ENCODE assay signal across 1 cellular context in the genomic region with DNA sequence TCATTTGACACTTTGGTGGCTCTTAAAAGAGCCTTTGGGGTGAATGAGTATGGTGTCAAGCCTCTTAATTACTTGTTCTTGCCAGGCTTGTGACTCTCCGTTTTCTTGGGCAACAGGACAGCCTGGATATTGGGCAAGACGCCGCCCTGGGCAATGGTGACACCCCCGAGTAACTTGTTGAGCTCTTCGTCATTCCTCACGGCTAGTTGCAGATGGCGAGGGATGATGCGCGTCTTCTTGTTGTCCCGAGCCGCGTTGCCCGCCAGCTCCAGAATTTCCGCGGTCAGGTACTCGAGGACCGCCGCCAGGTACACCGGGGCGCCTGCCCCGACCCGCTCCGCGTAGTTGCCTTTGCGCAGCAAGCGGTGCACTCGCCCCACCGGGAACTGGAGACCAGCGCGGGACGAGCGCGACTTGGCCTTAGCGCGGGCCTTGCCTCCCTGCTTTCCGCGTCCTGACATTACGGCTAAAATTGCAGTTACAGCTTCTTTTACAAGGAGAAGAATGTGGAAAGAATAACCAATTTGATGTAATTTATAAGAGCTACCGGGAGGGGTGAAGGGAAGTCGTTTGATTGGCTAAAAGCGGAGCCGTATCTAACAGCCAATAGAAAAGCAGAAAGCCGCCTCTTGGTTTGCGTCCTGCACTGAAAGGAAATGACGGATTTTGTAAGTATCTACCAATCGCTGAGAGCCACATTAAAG.
TF ChIP-seq lines count a peak whose summit lies in the region.

No MANE protein-coding gene starts in this region.

TF ChIP-seq in HepG2, 621 proteins besides CTCF, POLR2A, EP300 and RAD21 (continued from another document and continues in another):
- TF ChIP-seq ETV5 (CRISPR knock-in tag; IDR thresholded peaks at IDR 0.05; ENCODE audit: borderline replicate concordance) (0 out of 2 replicates have a peak, but pooled peaks have one; percentile 7), ZNF766 (CRISPR knock-in tag; IDR thresholded peaks at IDR 0.05; ENCODE audit: borderline replicate concordance) (no peak), ZFP82 (CRISPR knock-in tag; IDR thresholded peaks at IDR 0.05; ENCODE audit: borderline replicate concordance) (0 out of 2 replicates have a peak, but pooled peaks have one; percentile 29), JARID2 (CRISPR knock-in tag; IDR thresholded peaks at IDR 0.05; ENCODE audit: insufficient replicate concordance) (no peak), MLLT10 (CRISPR knock-in tag; IDR thresholded peaks at IDR 0.05) (no peak), FOXM1 (CRISPR knock-in tag; IDR thresholded peaks at IDR 0.05) (peak; percentile 10; the same call in 1 of the 2 replicates), PHB2 (IDR thresholded peaks at IDR 0.05; ENCODE audit: partially characterized antibody) (no peak), SOX13 (IDR thresholded peaks at IDR 0.05) (no peak), SOX13 (CRISPR knock-in tag; conservative IDR thresholded peaks at IDR 0.05 in 1 of 2, IDR thresholded peaks at IDR 0.05 in 1 of 2) (no peak), ZNF333 (CRISPR knock-in tag; IDR thresholded peaks at IDR 0.05; ENCODE audit: borderline replicate concordance) (0 out of 2 replicates have a peak, but pooled peaks have one; percentile 35), ZNF678 (CRISPR knock-in tag; IDR thresholded peaks at IDR 0.05) (no peak), RBAK (CRISPR knock-in tag; IDR thresholded peaks at IDR 0.05) (no peak), SUZ12 (IDR thresholded peaks at IDR 0.05; ENCODE audit: low read depth, low read length) (no peak), SPEN (CRISPR knock-in tag; IDR thresholded peaks at IDR 0.05; ENCODE audit: low read depth) (peak; percentile 53; the same call in 1 of the 2 replicates), JDP2 (CRISPR knock-in tag; IDR thresholded peaks at IDR 0.05; ENCODE audit: borderline replicate concordance) (no peak), ZNF562 (CRISPR knock-in tag; IDR thresholded peaks at IDR 0.05; ENCODE audit: borderline replicate concordance) (no peak), ZNF468 (CRISPR knock-in tag; IDR thresholded peaks at IDR 0.05) (no peak), NFATC3 (CRISPR knock-in tag; IDR thresholded peaks at IDR 0.05) (no peak), REXO4 (CRISPR knock-in tag; IDR thresholded peaks at IDR 0.05; ENCODE audit: borderline replicate concordance) (no peak), ZNF724P (CRISPR knock-in tag; IDR thresholded peaks at IDR 0.05; ENCODE audit: borderline replicate concordance) (peak; percentile 22; the same call in 1 of the 2 replicates), SAP130 (CRISPR knock-in tag; IDR thresholded peaks at IDR 0.05; ENCODE audit: low read depth) (peak; percentile 66), DNMT3B (CRISPR knock-in tag; conservative IDR thresholded peaks at IDR 0.05) (no peak), PAWR (CRISPR knock-in tag; IDR thresholded peaks at IDR 0.05; ENCODE audit: borderline replicate concordance) (no peak), ZFP37 (CRISPR knock-in tag; IDR thresholded peaks at IDR 0.05; ENCODE audit: borderline replicate concordance) (no peak), ARHGAP35 (CRISPR knock-in tag; IDR thresholded peaks at IDR 0.05; ENCODE audit: borderline replicate concordance) (no peak), ZNF256 (CRISPR knock-in tag; conservative IDR thresholded peaks at IDR 0.05) (no peak), DNMT1 (CRISPR knock-in tag; IDR thresholded peaks at IDR 0.05) (no peak), ZFP36L1 (CRISPR knock-in tag; IDR thresholded peaks at IDR 0.05) (no peak)
- TF ChIP-seq, protein P1, sequence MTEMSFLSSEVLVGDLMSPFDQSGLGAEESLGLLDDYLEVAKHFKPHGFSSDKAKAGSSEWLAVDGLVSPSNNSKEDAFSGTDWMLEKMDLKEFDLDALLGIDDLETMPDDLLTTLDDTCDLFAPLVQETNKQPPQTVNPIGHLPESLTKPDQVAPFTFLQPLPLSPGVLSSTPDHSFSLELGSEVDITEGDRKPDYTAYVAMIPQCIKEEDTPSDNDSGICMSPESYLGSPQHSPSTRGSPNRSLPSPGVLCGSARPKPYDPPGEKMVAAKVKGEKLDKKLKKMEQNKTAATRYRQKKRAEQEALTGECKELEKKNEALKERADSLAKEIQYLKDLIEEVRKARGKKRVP (CRISPR knock-in tag; IDR thresholded peaks at IDR 0.05), result 0 out of 4 replicates have a peak, but pooled peaks have one; percentile 13 to 20
- TF ChIP-seq, protein P2, sequence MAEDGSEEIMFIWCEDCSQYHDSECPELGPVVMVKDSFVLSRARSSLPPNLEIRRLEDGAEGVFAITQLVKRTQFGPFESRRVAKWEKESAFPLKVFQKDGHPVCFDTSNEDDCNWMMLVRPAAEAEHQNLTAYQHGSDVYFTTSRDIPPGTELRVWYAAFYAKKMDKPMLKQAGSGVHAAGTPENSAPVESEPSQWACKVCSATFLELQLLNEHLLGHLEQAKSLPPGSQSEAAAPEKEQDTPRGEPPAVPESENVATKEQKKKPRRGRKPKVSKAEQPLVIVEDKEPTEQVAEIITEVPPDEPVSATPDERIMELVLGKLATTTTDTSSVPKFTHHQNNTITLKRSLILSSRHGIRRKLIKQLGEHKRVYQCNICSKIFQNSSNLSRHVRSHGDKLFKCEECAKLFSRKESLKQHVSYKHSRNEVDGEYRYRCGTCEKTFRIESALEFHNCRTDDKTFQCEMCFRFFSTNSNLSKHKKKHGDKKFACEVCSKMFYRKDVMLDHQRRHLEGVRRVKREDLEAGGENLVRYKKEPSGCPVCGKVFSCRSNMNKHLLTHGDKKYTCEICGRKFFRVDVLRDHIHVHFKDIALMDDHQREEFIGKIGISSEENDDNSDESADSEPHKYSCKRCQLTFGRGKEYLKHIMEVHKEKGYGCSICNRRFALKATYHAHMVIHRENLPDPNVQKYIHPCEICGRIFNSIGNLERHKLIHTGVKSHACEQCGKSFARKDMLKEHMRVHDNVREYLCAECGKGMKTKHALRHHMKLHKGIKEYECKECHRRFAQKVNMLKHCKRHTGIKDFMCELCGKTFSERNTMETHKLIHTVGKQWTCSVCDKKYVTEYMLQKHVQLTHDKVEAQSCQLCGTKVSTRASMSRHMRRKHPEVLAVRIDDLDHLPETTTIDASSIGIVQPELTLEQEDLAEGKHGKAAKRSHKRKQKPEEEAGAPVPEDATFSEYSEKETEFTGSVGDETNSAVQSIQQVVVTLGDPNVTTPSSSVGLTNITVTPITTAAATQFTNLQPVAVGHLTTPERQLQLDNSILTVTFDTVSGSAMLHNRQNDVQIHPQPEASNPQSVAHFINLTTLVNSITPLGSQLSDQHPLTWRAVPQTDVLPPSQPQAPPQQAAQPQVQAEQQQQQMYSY (CRISPR knock-in tag; IDR thresholded peaks at IDR 0.05), result no peak
- TF ChIP-seq, protein P3, sequence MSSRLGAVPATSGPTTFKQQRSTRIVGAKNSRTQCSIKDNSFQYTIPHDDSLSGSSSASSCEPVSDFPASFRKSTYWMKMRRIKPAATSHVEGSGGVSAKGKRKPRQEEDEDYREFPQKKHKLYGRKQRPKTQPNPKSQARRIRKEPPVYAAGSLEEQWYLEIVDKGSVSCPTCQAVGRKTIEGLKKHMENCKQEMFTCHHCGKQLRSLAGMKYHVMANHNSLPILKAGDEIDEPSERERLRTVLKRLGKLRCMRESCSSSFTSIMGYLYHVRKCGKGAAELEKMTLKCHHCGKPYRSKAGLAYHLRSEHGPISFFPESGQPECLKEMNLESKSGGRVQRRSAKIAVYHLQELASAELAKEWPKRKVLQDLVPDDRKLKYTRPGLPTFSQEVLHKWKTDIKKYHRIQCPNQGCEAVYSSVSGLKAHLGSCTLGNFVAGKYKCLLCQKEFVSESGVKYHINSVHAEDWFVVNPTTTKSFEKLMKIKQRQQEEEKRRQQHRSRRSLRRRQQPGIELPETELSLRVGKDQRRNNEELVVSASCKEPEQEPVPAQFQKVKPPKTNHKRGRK (CRISPR knock-in tag; IDR thresholded peaks at IDR 0.05), result no peak
- TF ChIP-seq, protein P4, sequence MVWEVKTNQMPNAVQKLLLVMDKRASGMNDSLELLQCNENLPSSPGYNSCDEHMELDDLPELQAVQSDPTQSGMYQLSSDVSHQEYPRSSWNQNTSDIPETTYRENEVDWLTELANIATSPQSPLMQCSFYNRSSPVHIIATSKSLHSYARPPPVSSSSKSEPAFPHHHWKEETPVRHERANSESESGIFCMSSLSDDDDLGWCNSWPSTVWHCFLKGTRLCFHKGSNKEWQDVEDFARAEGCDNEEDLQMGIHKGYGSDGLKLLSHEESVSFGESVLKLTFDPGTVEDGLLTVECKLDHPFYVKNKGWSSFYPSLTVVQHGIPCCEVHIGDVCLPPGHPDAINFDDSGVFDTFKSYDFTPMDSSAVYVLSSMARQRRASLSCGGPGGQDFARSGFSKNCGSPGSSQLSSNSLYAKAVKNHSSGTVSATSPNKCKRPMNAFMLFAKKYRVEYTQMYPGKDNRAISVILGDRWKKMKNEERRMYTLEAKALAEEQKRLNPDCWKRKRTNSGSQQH (CRISPR knock-in tag; IDR thresholded peaks at IDR 0.05; ENCODE audit: low read depth), result no peak
- TF ChIP-seq, protein P5, sequence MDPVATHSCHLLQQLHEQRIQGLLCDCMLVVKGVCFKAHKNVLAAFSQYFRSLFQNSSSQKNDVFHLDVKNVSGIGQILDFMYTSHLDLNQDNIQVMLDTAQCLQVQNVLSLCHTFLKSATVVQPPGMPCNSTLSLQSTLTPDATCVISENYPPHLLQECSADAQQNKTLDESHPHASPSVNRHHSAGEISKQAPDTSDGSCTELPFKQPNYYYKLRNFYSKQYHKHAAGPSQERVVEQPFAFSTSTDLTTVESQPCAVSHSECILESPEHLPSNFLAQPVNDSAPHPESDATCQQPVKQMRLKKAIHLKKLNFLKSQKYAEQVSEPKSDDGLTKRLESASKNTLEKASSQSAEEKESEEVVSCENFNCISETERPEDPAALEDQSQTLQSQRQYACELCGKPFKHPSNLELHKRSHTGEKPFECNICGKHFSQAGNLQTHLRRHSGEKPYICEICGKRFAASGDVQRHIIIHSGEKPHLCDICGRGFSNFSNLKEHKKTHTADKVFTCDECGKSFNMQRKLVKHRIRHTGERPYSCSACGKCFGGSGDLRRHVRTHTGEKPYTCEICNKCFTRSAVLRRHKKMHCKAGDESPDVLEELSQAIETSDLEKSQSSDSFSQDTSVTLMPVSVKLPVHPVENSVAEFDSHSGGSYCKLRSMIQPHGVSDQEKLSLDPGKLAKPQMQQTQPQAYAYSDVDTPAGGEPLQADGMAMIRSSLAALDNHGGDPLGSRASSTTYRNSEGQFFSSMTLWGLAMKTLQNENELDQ (CRISPR knock-in tag; IDR thresholded peaks at IDR 0.05; ENCODE audit: borderline replicate concordance), result no peak
- TF ChIP-seq, protein P6, sequence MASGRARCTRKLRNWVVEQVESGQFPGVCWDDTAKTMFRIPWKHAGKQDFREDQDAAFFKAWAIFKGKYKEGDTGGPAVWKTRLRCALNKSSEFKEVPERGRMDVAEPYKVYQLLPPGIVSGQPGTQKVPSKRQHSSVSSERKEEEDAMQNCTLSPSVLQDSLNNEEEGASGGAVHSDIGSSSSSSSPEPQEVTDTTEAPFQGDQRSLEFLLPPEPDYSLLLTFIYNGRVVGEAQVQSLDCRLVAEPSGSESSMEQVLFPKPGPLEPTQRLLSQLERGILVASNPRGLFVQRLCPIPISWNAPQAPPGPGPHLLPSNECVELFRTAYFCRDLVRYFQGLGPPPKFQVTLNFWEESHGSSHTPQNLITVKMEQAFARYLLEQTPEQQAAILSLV (CRISPR knock-in tag; IDR thresholded peaks at IDR 0.05; ENCODE audit: borderline replicate concordance), result 0 out of 2 replicates have a peak, but pooled peaks have one; percentile 33
- TF ChIP-seq, protein P7, sequence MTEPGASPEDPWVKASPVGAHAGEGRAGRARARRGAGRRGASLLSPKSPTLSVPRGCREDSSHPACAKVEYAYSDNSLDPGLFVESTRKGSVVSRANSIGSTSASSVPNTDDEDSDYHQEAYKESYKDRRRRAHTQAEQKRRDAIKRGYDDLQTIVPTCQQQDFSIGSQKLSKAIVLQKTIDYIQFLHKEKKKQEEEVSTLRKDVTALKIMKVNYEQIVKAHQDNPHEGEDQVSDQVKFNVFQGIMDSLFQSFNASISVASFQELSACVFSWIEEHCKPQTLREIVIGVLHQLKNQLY (CRISPR knock-in tag; IDR thresholded peaks at IDR 0.05), result no peak
- TF ChIP-seq, protein P8, sequence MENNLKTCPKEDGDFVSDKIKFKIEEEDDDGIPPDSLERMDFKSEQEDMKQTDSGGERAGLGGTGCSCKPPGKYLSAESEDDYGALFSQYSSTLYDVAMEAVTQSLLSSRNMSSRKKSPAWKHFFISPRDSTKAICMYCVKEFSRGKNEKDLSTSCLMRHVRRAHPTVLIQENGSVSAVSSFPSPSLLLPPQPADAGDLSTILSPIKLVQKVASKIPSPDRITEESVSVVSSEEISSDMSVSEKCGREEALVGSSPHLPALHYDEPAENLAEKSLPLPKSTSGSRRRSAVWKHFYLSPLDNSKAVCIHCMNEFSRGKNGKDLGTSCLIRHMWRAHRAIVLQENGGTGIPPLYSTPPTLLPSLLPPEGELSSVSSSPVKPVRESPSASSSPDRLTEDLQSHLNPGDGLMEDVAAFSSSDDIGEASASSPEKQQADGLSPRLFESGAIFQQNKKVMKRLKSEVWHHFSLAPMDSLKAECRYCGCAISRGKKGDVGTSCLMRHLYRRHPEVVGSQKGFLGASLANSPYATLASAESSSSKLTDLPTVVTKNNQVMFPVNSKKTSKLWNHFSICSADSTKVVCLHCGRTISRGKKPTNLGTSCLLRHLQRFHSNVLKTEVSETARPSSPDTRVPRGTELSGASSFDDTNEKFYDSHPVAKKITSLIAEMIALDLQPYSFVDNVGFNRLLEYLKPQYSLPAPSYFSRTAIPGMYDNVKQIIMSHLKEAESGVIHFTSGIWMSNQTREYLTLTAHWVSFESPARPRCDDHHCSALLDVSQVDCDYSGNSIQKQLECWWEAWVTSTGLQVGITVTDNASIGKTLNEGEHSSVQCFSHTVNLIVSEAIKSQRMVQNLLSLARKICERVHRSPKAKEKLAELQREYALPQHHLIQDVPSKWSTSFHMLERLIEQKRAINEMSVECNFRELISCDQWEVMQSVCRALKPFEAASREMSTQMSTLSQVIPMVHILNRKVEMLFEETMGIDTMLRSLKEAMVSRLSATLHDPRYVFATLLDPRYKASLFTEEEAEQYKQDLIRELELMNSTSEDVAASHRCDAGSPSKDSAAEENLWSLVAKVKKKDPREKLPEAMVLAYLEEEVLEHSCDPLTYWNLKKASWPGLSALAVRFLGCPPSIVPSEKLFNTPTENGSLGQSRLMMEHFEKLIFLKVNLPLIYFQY (CRISPR knock-in tag; IDR thresholded peaks at IDR 0.05; ENCODE audit: borderline replicate concordance), result no peak
- TF ChIP-seq, protein P9, sequence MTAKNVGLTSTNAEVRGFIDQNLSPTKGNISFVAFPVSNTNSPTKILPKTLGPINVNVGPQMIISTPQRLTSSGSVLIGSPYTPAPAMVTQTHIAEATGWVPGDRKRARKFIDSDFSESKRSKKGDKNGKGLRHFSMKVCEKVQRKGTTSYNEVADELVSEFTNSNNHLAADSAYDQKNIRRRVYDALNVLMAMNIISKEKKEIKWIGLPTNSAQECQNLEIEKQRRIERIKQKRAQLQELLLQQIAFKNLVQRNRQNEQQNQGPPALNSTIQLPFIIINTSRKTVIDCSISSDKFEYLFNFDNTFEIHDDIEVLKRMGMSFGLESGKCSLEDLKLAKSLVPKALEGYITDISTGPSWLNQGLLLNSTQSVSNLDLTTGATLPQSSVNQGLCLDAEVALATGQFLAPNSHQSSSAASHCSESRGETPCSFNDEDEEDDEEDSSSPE (CRISPR knock-in tag; IDR thresholded peaks at IDR 0.05), result no peak
- TF ChIP-seq, protein P10, sequence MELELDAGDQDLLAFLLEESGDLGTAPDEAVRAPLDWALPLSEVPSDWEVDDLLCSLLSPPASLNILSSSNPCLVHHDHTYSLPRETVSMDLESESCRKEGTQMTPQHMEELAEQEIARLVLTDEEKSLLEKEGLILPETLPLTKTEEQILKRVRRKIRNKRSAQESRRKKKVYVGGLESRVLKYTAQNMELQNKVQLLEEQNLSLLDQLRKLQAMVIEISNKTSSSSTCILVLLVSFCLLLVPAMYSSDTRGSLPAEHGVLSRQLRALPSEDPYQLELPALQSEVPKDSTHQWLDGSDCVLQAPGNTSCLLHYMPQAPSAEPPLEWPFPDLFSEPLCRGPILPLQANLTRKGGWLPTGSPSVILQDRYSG (CRISPR knock-in tag; IDR thresholded peaks at IDR 0.05), result no peak
- TF ChIP-seq, protein P11, sequence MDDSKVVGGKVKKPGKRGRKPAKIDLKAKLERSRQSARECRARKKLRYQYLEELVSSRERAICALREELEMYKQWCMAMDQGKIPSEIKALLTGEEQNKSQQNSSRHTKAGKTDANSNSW (CRISPR knock-in tag; IDR thresholded peaks at IDR 0.05; ENCODE audit: borderline replicate concordance), result no peak
